ENCODE assay signal across 8 cellular contexts in genomic region chr10:5888352-5888751, GRCh38. TPM values are rescaled to one million over a fixed set of nuclear protein-coding genes. Genes with fewer than 3 reads are reported as not detected.
DNase-seq lines count a peak whose midpoint lies in the region; ATAC-seq lines count a peak whose summit lies in the region.

No MANE protein-coding gene starts in this region.

- no peaks in the 10 kb centered on the region for H3K27me3 Mint-ChIP-seq in activated naive CD4-positive, alpha-beta T cell treated with anti-CD3 and anti-CD28 coated beads, Interleukin-2, amount 50 U/mL, for 24 hours
- H3K27me3 Mint-ChIP-seq in activated T-helper 1 cell treated with anti-CD3 and anti-CD28 coated beads, Interleukin-12 subunit alpha, Interleukin-12 subunit beta, Interleukin-2, Interleukin-4 antibody, amounts not matched to agents 30 ng/mL and 10 ng/mL and 1 ng/mL, durations not matched to agents 14 hours and 24 hours and 36 hours (ENCODE audit: insufficient read depth), result no peaks in the 10 kb centered on the region
- no peaks in the 10 kb centered on the region for H3K27me3 Mint-ChIP-seq in stimulated activated naive CD8-positive, alpha-beta T cell treated with anti-CD3 and anti-CD28 coated beads, Interleukin-15, amount 100 ng/mL, for 72 hours

- intact Hi-C loops in activated T-helper 1 cell treated with anti-CD3 and anti-CD28 coated beads, Interleukin-12 subunit alpha, Interleukin-12 subunit beta, Interleukin-2, Interleukin-4 antibody, amounts not matched to agents 30 ng/mL and 10 ng/mL and 1 ng/mL, durations not matched to agents 14 hours and 24 hours and 36 hours (cut with micrococcal nuclease), result loop anchor here (2.0 to 5.0 kb wide), 3 partner anchors 124 to 441 kb away; partner anchors contain the start of gene RBM17

- DNase-seq in activated naive CD4-positive, alpha-beta T cell (lab: John Stamatoyannopoulos, UW), result no peak
- DNase-seq in activated T-helper 1 cell treated with anti-CD3 and anti-CD28 coated beads, Interleukin-12 subunit alpha, Interleukin-12 subunit beta, Interleukin-2, Interleukin-4 antibody, amounts not matched to agents 30 ng/mL and 10 ng/mL and 1 ng/mL, durations not matched to agents 14 hours and 24 hours and 36 hours (ENCODE audit: low spot score), result no peak
- DNase-seq in stimulated activated naive CD8-positive, alpha-beta T cell treated with anti-CD3 and anti-CD28 coated beads, Interleukin-15, amount 100 ng/mL, for 72 hours, result no peak
- DNase-seq in DMS53 (lab: John Stamatoyannopoulos, UW), result no peak

- no peak for ATAC-seq in stimulated activated naive CD8-positive, alpha-beta T cell treated with anti-CD3 and anti-CD28 coated beads, Interleukin-15, amount 100 ng/mL, for 72 hours
- ATAC-seq in GM21526 (IDR thresholded peaks at IDR 0.05; ENCODE audit: low FRiP score, unreplicated experiment) (no peak), HG02973 (IDR thresholded peaks at IDR 0.05; ENCODE audit: unreplicated experiment) (no peak)

- H3K9ac ChIP-seq in iPS-20b (ENCODE audit: low read depth, low read length), result peak overlapping the region; percentile 68

- H3K4me1 ChIP-seq in iPS-20b (ENCODE audit: insufficient read depth, low read length), result 0 out of 2 replicates have a peak, but pooled peaks cover 6% of the 10 kb centered on the region

- peak overlapping the region; percentile 95 for H3K4me3 Mint-ChIP-seq in activated naive CD4-positive, alpha-beta T cell treated with anti-CD3 and anti-CD28 coated beads, Interleukin-2, amount 50 U/mL, for 24 hours
- peak overlapping the region; percentile 91 for H3K4me3 Mint-ChIP-seq in activated T-helper 1 cell treated with anti-CD3 and anti-CD28 coated beads, Interleukin-12 subunit alpha, Interleukin-12 subunit beta, Interleukin-2, Interleukin-4 antibody, amounts not matched to agents 30 ng/mL and 10 ng/mL and 1 ng/mL, durations not matched to agents 14 hours and 24 hours and 36 hours
- peak overlapping the region; percentile 85 to 93 for H3K4me3 Mint-ChIP-seq in stimulated activated naive CD8-positive, alpha-beta T cell treated with anti-CD3 and anti-CD28 coated beads, Interleukin-15, amount 100 ng/mL, for 72 hours

- H3K36me3 Mint-ChIP-seq in activated naive CD4-positive, alpha-beta T cell treated with anti-CD3 and anti-CD28 coated beads, Interleukin-2, amount 50 U/mL, for 24 hours, result peaks cover 8% of the 10 kb centered on the region
- peaks cover 19% of the 10 kb centered on the region for H3K36me3 Mint-ChIP-seq in activated T-helper 1 cell treated with anti-CD3 and anti-CD28 coated beads, Interleukin-12 subunit alpha, Interleukin-12 subunit beta, Interleukin-2, Interleukin-4 antibody, amounts not matched to agents 30 ng/mL and 10 ng/mL and 1 ng/mL, durations not matched to agents 14 hours and 24 hours and 36 hours (ENCODE audit: low read depth)

- H3K9me3 ChIP-seq in iPS-20b (ENCODE audit: insufficient read depth, low read depth, low read length), result no peaks in the 10 kb centered on the region

- H3K27ac Mint-ChIP-seq in activated naive CD4-positive, alpha-beta T cell treated with anti-CD3 and anti-CD28 coated beads, Interleukin-2, amount 50 U/mL, for 24 hours, result peak overlapping the region; percentile 30
- peak overlapping the region; percentile 69 for H3K27ac Mint-ChIP-seq in activated T-helper 1 cell treated with anti-CD3 and anti-CD28 coated beads, Interleukin-12 subunit alpha, Interleukin-12 subunit beta, Interleukin-2, Interleukin-4 antibody, amounts not matched to agents 30 ng/mL and 10 ng/mL and 1 ng/mL, durations not matched to agents 14 hours and 24 hours and 36 hours
- no peak overlapping the region for H3K27ac Mint-ChIP-seq in stimulated activated naive CD8-positive, alpha-beta T cell treated with anti-CD3 and anti-CD28 coated beads, Interleukin-15, amount 100 ng/mL, for 72 hours

- peaks cover 49% of the 10 kb centered on the region for H3K36me3 ChIP-seq in iPS-20b (ENCODE audit: insufficient read depth, low read depth, low read length)

- no peak overlapping the region for H3K27ac ChIP-seq in iPS-20b (ENCODE audit: low read length)

- H3K4me1 Mint-ChIP-seq in activated naive CD4-positive, alpha-beta T cell treated with anti-CD3 and anti-CD28 coated beads, Interleukin-2, amount 50 U/mL, for 24 hours, result peaks cover 50% of the 10 kb centered on the region
- H3K4me1 Mint-ChIP-seq in activated T-helper 1 cell treated with anti-CD3 and anti-CD28 coated beads, Interleukin-12 subunit alpha, Interleukin-12 subunit beta, Interleukin-2, Interleukin-4 antibody, amounts not matched to agents 30 ng/mL and 10 ng/mL and 1 ng/mL, durations not matched to agents 14 hours and 24 hours and 36 hours (ENCODE audit: low read depth), result peaks cover 42% of the 10 kb centered on the region
- H3K4me1 Mint-ChIP-seq in stimulated activated naive CD8-positive, alpha-beta T cell treated with anti-CD3 and anti-CD28 coated beads, Interleukin-15, amount 100 ng/mL, for 72 hours, result peaks cover 51% of the 10 kb centered on the region

- peak overlapping the region; percentile 84 for H3K4me3 ChIP-seq in iPS-20b (ENCODE audit: low read length)

- H3K27me3 ChIP-seq in iPS-20b (ENCODE audit: insufficient read depth, low read length), result 0 out of 2 replicates have a peak, but pooled peaks cover 6% of the 10 kb centered on the region

- H3K9me3 Mint-ChIP-seq in activated naive CD4-positive, alpha-beta T cell treated with anti-CD3 and anti-CD28 coated beads, Interleukin-2, amount 50 U/mL, for 24 hours, result no peaks in the 10 kb centered on the region
- H3K9me3 Mint-ChIP-seq in activated T-helper 1 cell treated with anti-CD3 and anti-CD28 coated beads, Interleukin-12 subunit alpha, Interleukin-12 subunit beta, Interleukin-2, Interleukin-4 antibody, amounts not matched to agents 30 ng/mL and 10 ng/mL and 1 ng/mL, durations not matched to agents 14 hours and 24 hours and 36 hours, result no peaks in the 10 kb centered on the region
- H3K9me3 Mint-ChIP-seq in stimulated activated naive CD8-positive, alpha-beta T cell treated with anti-CD3 and anti-CD28 coated beads, Interleukin-15, amount 100 ng/mL, for 72 hours, result no peaks in the 10 kb centered on the region

RNA-seq across cellular contexts. Expression of gene ANKRD16, which starts 1.3 kb away (rescaled TPM):
- total RNA-seq in activated T-helper 1 cell treated with anti-CD3 and anti-CD28 coated beads, Interleukin-12 subunit alpha, Interleukin-12 subunit beta, Interleukin-2, Interleukin-4 antibody, amounts not matched to agents 30 ng/mL and 10 ng/mL and 1 ng/mL, durations not matched to agents 14 hours and 24 hours and 36 hours, result 11.3 and 12.4 TPM in 2 replicates

RNA-seq across cellular contexts. Expression of gene FBH1, which starts 1.7 kb away (rescaled TPM):
- total RNA-seq in activated T-helper 1 cell treated with anti-CD3 and anti-CD28 coated beads, Interleukin-12 subunit alpha, Interleukin-12 subunit beta, Interleukin-2, Interleukin-4 antibody, amounts not matched to agents 30 ng/mL and 10 ng/mL and 1 ng/mL, durations not matched to agents 14 hours and 24 hours and 36 hours, result 66.9 and 70.6 TPM in 2 replicates

Comparison
In these comparisons a context has a peak if more than half of its experiments do, and no peak if none do; other contexts are left out.
1. H3K27ac Mint-ChIP-seq: peak in activated naive CD4-positive, alpha-beta T cell treated with anti-CD3 and anti-CD28 coated beads, Interleukin-2, amount 50 U/mL, for 24 hours (single experiment) and activated T-helper 1 cell treated with anti-CD3 and anti-CD28 coated beads, Interleukin-12 subunit alpha, Interleukin-12 subunit beta, Interleukin-2, Interleukin-4 antibody, amounts not matched to agents 30 ng/mL and 10 ng/mL and 1 ng/mL, durations not matched to agents 14 hours and 24 hours and 36 hours (single experiment); none in stimulated activated naive CD8-positive, alpha-beta T cell treated with anti-CD3 and anti-CD28 coated beads, Interleukin-15, amount 100 ng/mL, for 72 hours (0 of 2).
2. Peak in every context shown above with its lines, with median percentiles within 50 percentile points of each other: H3K4me3 Mint-ChIP-seq.